ENCODE assay signal across 36 cellular contexts in the genomic region with DNA sequence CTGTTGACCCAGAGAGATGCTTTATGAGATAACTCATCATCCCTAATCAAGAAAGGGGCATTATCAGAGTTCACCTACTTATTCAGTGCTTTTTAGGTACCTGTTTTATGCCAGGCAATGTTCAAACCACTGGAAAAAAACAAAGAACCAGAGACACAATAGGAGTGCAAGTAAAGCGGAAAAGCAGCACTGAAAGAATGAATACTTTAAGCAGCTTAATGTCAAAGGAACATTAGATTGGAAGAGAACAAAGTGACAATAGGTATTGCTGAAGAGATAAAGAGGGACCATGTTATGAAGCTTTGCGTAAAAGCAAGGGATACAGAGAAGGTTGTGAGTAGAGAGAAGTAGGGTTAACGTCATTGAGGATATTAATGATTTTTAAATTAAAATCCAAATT. TPM values are rescaled to one million over a fixed set of nuclear protein-coding genes. Genes with fewer than 3 reads are reported as not detected.
DNase-seq lines count a peak whose midpoint lies in the region; ATAC-seq, FAIRE-seq and TF ChIP-seq lines count a peak whose summit lies in the region.
"Had no signal": no experiment of that assay in that cellular context is flagged by ENCODE, and none has a peak within 500 bp of the region (broad histone marks: within the 10 kb centered on the region; RNA-seq: fewer than 3 reads in every experiment).

No MANE protein-coding gene starts in this region.

- H3K4me2 ChIP-seq in neural progenitor cell: peak overlapping the region; percentile 48
- H3K4me2 ChIP-seq: A549, BLaER1 had no signal

- peaks cover 7% of the 10 kb centered on the region for H3F3A ChIP-seq in neural progenitor cell (ENCODE audit: low read depth)

- no peaks in the 10 kb centered on the region for H3K4me1 Mint-ChIP-seq in neural crest cell
- peaks cover 11% of the 10 kb centered on the region for H3K4me1 Mint-ChIP-seq in neural progenitor cell
- H3K4me1 Mint-ChIP-seq: B cell; CD14-positive monocyte; CD4-positive, alpha-beta memory T cell; CD4-positive, CD25-positive, alpha-beta regulatory T cell; CD8-positive, alpha-beta memory T cell had no signal

- ATAC-seq in HG03432 (IDR thresholded peaks at IDR 0.05; ENCODE audit: unreplicated experiment): no peak
- ATAC-seq: A549; CD8-positive, alpha-beta T cell had no signal

- no peak for DNase-seq in H54 (ENCODE audit: insufficient read length, low spot score)
- DNase-seq in neural crest cell (ENCODE audit: low read depth, low spot score): no peak
- peak; percentile 69 for DNase-seq in neural progenitor cell (ENCODE audit: low spot score)
- DNase-seq in activated CD4-positive, alpha-beta T cell treated with anti-CD3 and anti-CD28 coated beads for 48 hours: no peak
- DNase-seq in inferior parietal cortex (ENCODE audit: extremely low spot score): no peak
- DNase-seq: 8988T; ACHN; AML-193; BE2C; C1 segment of cervical spinal cord; Caco-2; Calu3; CD4-positive, alpha-beta memory T cell; CD4-positive, alpha-beta T cell; CD4-positive, CD25-positive, alpha-beta regulatory T cell; CD8-positive, alpha-beta memory T cell; CD8-positive, alpha-beta T cell; COR-L47; DMS 273 treated with DMSO at 0.1 percent for 48 hours; DMS153; DMS53; DMS79; DMS79 treated with DMSO at 0.1 percent for 48 hours; DND-41; EL had no signal

- no peaks in the 10 kb centered on the region for H3K36me3 ChIP-seq in neural progenitor cell
- H3K36me3 ChIP-seq: BE2C; BLaER1; BLaER1 treated with 17β-estradiol and CSF1 and Interleukin-3, amounts not matched to agents 10 nM and 100 nM had no signal

- no peaks in the 10 kb centered on the region for H3K27me3 ChIP-seq in neural progenitor cell
- H3K27me3 ChIP-seq: BE2C; BLaER1; BLaER1 treated with 17β-estradiol and CSF1 and Interleukin-3, amounts not matched to agents 10 nM and 100 nM had no signal

- H3K27ac Mint-ChIP-seq in neural crest cell (ENCODE audit: unreplicated experiment) (peak overlapping the region; percentile 3), neural progenitor cell (no peak overlapping the region)
- H3K27ac Mint-ChIP-seq: B cell; CD14-positive monocyte; CD4-positive, alpha-beta memory T cell; CD4-positive, alpha-beta T cell; CD4-positive, CD25-positive, alpha-beta regulatory T cell; CD8-positive, alpha-beta memory T cell; CD8-positive, alpha-beta T cell had no signal

- H3K9me3 Mint-ChIP-seq in neural crest cell (no peaks in the 10 kb centered on the region), neural progenitor cell (no peaks in the 10 kb centered on the region)
- H3K9me3 Mint-ChIP-seq: CD14-positive monocyte; CD8-positive, alpha-beta T cell had no signal

- H2AFZ ChIP-seq in neural progenitor cell (replicated peaks): no peak overlapping the region

- TF ChIP-seq POLR2A in H54 (IDR thresholded peaks at IDR 0.05; ENCODE audit: low read depth, low read length): no peak

- TF ChIP-seq CTCF in neural crest cell (conservative IDR thresholded peaks at IDR 0.05): no peak
- no peak for TF ChIP-seq CTCF in neural progenitor cell (IDR thresholded peaks at IDR 0.05)

- H3K27ac ChIP-seq in neural progenitor cell: no peak overlapping the region
- H3K27ac ChIP-seq: 22Rv1; A549; BLaER1; BLaER1 treated with 17β-estradiol and CSF1 and Interleukin-3, amounts not matched to agents 10 nM and 100 nM; C4-2B had no signal

- H3K4me3 Mint-ChIP-seq in neural crest cell: no peak overlapping the region
- no peak overlapping the region for H3K4me3 Mint-ChIP-seq in neural progenitor cell
- H3K4me3 Mint-ChIP-seq: B cell; CD14-positive monocyte; CD4-positive, alpha-beta memory T cell; CD4-positive, alpha-beta T cell; CD4-positive, CD25-positive, alpha-beta regulatory T cell; CD8-positive, alpha-beta memory T cell; CD8-positive, alpha-beta T cell had no signal

- H3K4me3 ChIP-seq in neural progenitor cell: no peak overlapping the region
- H3K4me3 ChIP-seq: A549; BLaER1; BLaER1 treated with 17β-estradiol and CSF1 and Interleukin-3, amounts not matched to agents 10 nM and 100 nM had no signal

- H4K20me1 ChIP-seq in neural progenitor cell (ENCODE audit: low read depth): no peaks in the 10 kb centered on the region
- H4K20me1 ChIP-seq: BLaER1; BLaER1 treated with 17β-estradiol and CSF1 and Interleukin-3, amounts not matched to agents 10 nM and 100 nM had no signal

- no peak overlapping the region for H3K9ac ChIP-seq in neural progenitor cell
- H3K9ac ChIP-seq: BLaER1; BLaER1 treated with 17β-estradiol and CSF1 and Interleukin-3, amounts not matched to agents 10 nM and 100 nM had no signal

- no peaks in the 10 kb centered on the region for H3K9me3 ChIP-seq in neural progenitor cell (ENCODE audit: low read depth)
- H3K9me3 ChIP-seq: A549; BE2C; BLaER1; BLaER1 treated with 17β-estradiol and CSF1 and Interleukin-3, amounts not matched to agents 10 nM and 100 nM; Caco-2 had no signal

- H3K27me3 Mint-ChIP-seq in neural crest cell (ENCODE audit: low read depth): no peaks in the 10 kb centered on the region
- no peaks in the 10 kb centered on the region for H3K27me3 Mint-ChIP-seq in neural progenitor cell (ENCODE audit: insufficient read depth, low read depth)
- H3K27me3 Mint-ChIP-seq: B cell; CD4-positive, alpha-beta memory T cell; CD4-positive, alpha-beta T cell; CD4-positive, CD25-positive, alpha-beta regulatory T cell; CD8-positive, alpha-beta memory T cell had no signal

- no peaks in the 10 kb centered on the region for H3K79me2 ChIP-seq in neural progenitor cell (ENCODE audit: low read depth)

- FAIRE-seq in H54 (lab: Jason Lieb, UNC): peak; percentile 33
- FAIRE-seq: A204.1, A549, D721Med had no signal

- H3K36me3 Mint-ChIP-seq in neural crest cell (ENCODE audit: low read depth) (no peaks in the 10 kb centered on the region), neural progenitor cell (no peaks in the 10 kb centered on the region)
- H3K36me3 Mint-ChIP-seq: CD14-positive monocyte; CD4-positive, alpha-beta memory T cell; CD4-positive, CD25-positive, alpha-beta regulatory T cell; CD8-positive, alpha-beta memory T cell; CD8-positive, alpha-beta T cell had no signal

- H3K4me1 ChIP-seq in neural progenitor cell: peaks cover 22% of the 10 kb centered on the region
- H3K4me1 ChIP-seq: A549, BLaER1, Caco-2 had no signal

RNA-seq across cellular contexts. Expression of a gene that starts 11.3 kb away (rescaled TPM):
- 0.72 and 0.98 TPM in 2 replicates for total RNA-seq in neural crest cell
- 2.2 and 5.5 TPM in 2 replicates for total RNA-seq in neural progenitor cell (ENCODE audit: low replicate concordance)
- total RNA-seq: A673; B cell; Calu3; CD4-positive, alpha-beta memory T cell; CD4-positive, alpha-beta T cell; CD4-positive, CD25-positive, alpha-beta regulatory T cell; CD8-positive, alpha-beta memory T cell; CD8-positive, alpha-beta T cell had no signal
